ENCODE assay signal across 24 cellular contexts in the genomic region with DNA sequence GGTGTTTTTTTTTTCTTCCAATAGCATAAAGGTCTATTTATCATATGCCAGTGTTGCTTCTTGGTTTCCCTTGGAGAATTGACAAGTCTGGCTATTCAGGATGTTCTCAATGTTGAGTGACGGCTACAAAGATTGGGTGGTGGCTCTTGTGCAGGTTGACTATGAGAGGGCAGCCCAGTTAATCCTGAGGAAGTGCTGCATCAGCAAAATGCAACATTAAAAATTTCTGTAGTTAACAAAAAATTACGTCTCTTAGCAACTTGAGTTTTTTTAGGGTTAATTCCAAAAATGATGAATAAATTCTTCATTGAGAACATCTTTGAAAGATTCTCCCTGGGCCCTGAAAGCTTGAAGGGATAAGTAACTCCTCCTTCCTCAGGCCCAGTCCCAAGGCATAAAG.
DNase-seq lines count a peak whose midpoint lies in the region; ATAC-seq, FAIRE-seq and TF ChIP-seq lines count a peak whose summit lies in the region.
"Had no signal": no experiment of that assay in that cellular context is flagged by ENCODE, and none has a peak within 500 bp of the region (broad histone marks: within the 10 kb centered on the region; RNA-seq: fewer than 3 reads in every experiment).

No MANE protein-coding gene starts in this region.

- H3K79me2 ChIP-seq in HepG2 (ENCODE audit: insufficient read depth, low read length) (no peaks in the 10 kb centered on the region), K562 (ENCODE audit: control insufficient read depth, insufficient read depth, low read length) (no peaks in the 10 kb centered on the region)

- no peak for TF ChIP-seq POLR2A in HepG2 (IDR thresholded peaks at IDR 0.05; ENCODE audit: insufficient read depth in 1 of 2, low read depth in 2 of 2, low read length in 2 of 2)
- no peak for TF ChIP-seq POLR2A in right lobe of liver (IDR thresholded peaks at IDR 0.05)
- TF ChIP-seq POLR2A in K562 (conservative IDR thresholded peaks at IDR 0.05): no peak
- no peak for TF ChIP-seq POLR2A in gastroesophageal sphincter (IDR thresholded peaks at IDR 0.05)

- 28% methylated on average over 2 of the region's 2 CpGs for WGBS in HepG2 (ENCODE audit: low lambda C conversion rate)
- 85% methylated on average over 2 of the region's 2 CpGs for WGBS in right lobe of liver (ENCODE audit: insufficient coverage, low coverage, low lambda C conversion rate, missing lambda C conversion rate)
- WGBS in K562 (ENCODE audit: insufficient coverage, low coverage, missing lambda C conversion rate): 0% methylated on average over 2 of the region's 2 CpGs
- WGBS in gastroesophageal sphincter (ENCODE audit: low coverage in 1 of 2), 2 donors: 67 to 79% methylated on average over 1 to 2 of the region's 2 CpGs

- no peak overlapping the region for H3K4me3 ChIP-seq in HepG2 (replicated peaks in 1 of 3; ENCODE audit: insufficient read depth in 1 of 3, low read depth in 2 of 3, low read length in 3 of 3)
- H3K4me3 ChIP-seq in right lobe of liver: no peak overlapping the region
- no peak overlapping the region for H3K4me3 ChIP-seq in K562
- no peak overlapping the region for H3K4me3 ChIP-seq in gastroesophageal sphincter
- H3K4me3 ChIP-seq: BLaER1, GM12878 had no signal

- TF ChIP-seq EP300 in HepG2 (IDR thresholded peaks at IDR 0.05; ENCODE audit: low read depth in 2 of 2, low read length in 2 of 2) (no peak), HepG2 (CRISPR knock-in tag; IDR thresholded peaks at IDR 0.05; ENCODE audit: borderline replicate concordance) (no peak), K562 (IDR thresholded peaks at IDR 0.05; ENCODE audit: low read length) (no peak), gastroesophageal sphincter (IDR thresholded peaks at IDR 0.05) (no peak)

- intact Hi-C loops in HepG2 (cut with micrococcal nuclease; ENCODE audit: unreplicated experiment): no loop called here
- intact Hi-C loops in right lobe of liver (cut with DNase I): no loop called here
- intact Hi-C loops in K562 (cut with micrococcal nuclease): no loop called here

- H3K27me3 ChIP-seq in HepG2 (ENCODE audit: control insufficient read depth in 1 of 2, insufficient read depth in 2 of 2, low read length in 2 of 2) (no peaks in the 10 kb centered on the region; a peak in 2 of 5 replicates), right lobe of liver (no peaks in the 10 kb centered on the region), K562 (ENCODE audit: control insufficient read depth in 2 of 2, insufficient read depth in 2 of 2, low read length in 2 of 2) (peaks cover 0 to 7% of the 10 kb centered on the region in 2 experiments; a peak in 3 of 5 replicates), gastroesophageal sphincter (peaks cover 4% of the 10 kb centered on the region)
- H3K27me3 ChIP-seq: BE2C, BLaER1 had no signal

- H3K27ac ChIP-seq in HepG2 (ENCODE audit: extremely low read length, insufficient read depth, low read length) (no peak overlapping the region), right lobe of liver (no peak overlapping the region), K562 (ENCODE audit: extremely low read depth, low read depth, low read length) (no peak overlapping the region), gastroesophageal sphincter (no peak overlapping the region)
- H3K27ac ChIP-seq: 22Rv1, BLaER1 had no signal

- FAIRE-seq in HepG2 (lab: Jason Lieb, UNC) (no peak), K562 (lab: Jason Lieb, UNC) (no peak)
- FAIRE-seq: GM12878, GM12892, GM18507 had no signal

- POLR2A ChIA-PET in HepG2 (lab: Yijun Ruan, JAX) (no interaction called here), K562 (lab: Yijun Ruan, JAX) (interaction anchor here (0.7 kb wide), 1 partner anchor 502 kb away, joined by 3 read pairs; no protein-coding TSS in a partner anchor)

- no peak overlapping the region for H3K4me2 ChIP-seq in HepG2 (ENCODE audit: low read depth, low read length)
- no peak overlapping the region for H3K4me2 ChIP-seq in K562 (ENCODE audit: insufficient read depth, low read length)
- H3K4me2 ChIP-seq: BLaER1 had no signal

- H2AFZ ChIP-seq in HepG2 (ENCODE audit: low read length) (no peak overlapping the region), K562 (ENCODE audit: low read depth, low read length) (no peak overlapping the region)

- no peaks in the 10 kb centered on the region for H3K9me1 ChIP-seq in K562 (ENCODE audit: control insufficient read depth, insufficient read depth, low read length)

- TF ChIP-seq RAD21 in HepG2 (CRISPR knock-in tag; IDR thresholded peaks at IDR 0.05) (no peak), K562 (CRISPR knock-in tag; conservative IDR thresholded peaks at IDR 0.05 in 1 of 2, IDR thresholded peaks at IDR 0.05 in 1 of 2) (no peak)

- H3K9ac ChIP-seq in HepG2 (ENCODE audit: insufficient read depth, low read depth, low read length) (no peak overlapping the region), K562 (ENCODE audit: insufficient read depth in 1 of 2, low read depth in 2 of 2, low read length in 2 of 2) (no peak overlapping the region)
- H3K9ac ChIP-seq: BLaER1 had no signal

- in situ Hi-C loops in HepG2 (cut with HindIII; ENCODE audit: extremely low pct_ligation_motif_present, low pct_unique_long_range_greater_than_20kb): no loop called here
- in situ Hi-C loops in K562 (cut with MboI): no loop called here

- no peak for DNase-seq in HepG2 (ENCODE audit: low spot score)
- no peak for DNase-seq in right lobe of liver
- no peak for DNase-seq in K562 (ENCODE audit: extremely low read depth in 1 of 4, low spot score in 3 of 4)
- DNase-seq: ACHN; BE2C; C1 segment of cervical spinal cord; CD4-positive, alpha-beta memory T cell; CD4-positive, CD25-positive, alpha-beta regulatory T cell; CD8-positive, alpha-beta memory T cell; COR-L47; DMS 273 treated with DMSO at 0.1 percent for 48 hours; DMS153; DMS53; DMS79; DND-41; EL; GDM1 had no signal

- BruUV-seq in HepG2 (replicated peaks; lab: Mats Ljungman, UMichigan): no TSS peak
- no TSS peak for BruUV-seq in K562 (replicated peaks; lab: Mats Ljungman, UMichigan)

- no peak for ATAC-seq in HepG2
- ATAC-seq in right lobe of liver: no peak
- ATAC-seq in K562: no peak
- no peak for ATAC-seq in HG02759 (IDR thresholded peaks at IDR 0.05; ENCODE audit: unreplicated experiment)
- no peak for ATAC-seq in gastroesophageal sphincter
- ATAC-seq: GM12878 had no signal

- no peak for TF ChIP-seq CTCF in HepG2 (CRISPR knock-in tag; IDR thresholded peaks at IDR 0.05)
- TF ChIP-seq CTCF in right lobe of liver (IDR thresholded peaks at IDR 0.05): no peak
- TF ChIP-seq CTCF in K562 (IDR thresholded peaks at IDR 0.05 in 2 of 3, conservative IDR thresholded peaks at IDR 0.05 in 1 of 3; ENCODE audit: insufficient read depth in 2 of 3, low read depth in 1 of 3, low read length in 3 of 3): no peak
- no peak for TF ChIP-seq CTCF in gastroesophageal sphincter (IDR thresholded peaks at IDR 0.05)

- CTCF ChIA-PET in HepG2 (lab: Yijun Ruan, JAX; ENCODE audit: low intra/inter-chr PET ratio, low total read pairs): no interaction called here
- CTCF ChIA-PET in K562 (lab: Yijun Ruan, JAX; ENCODE audit: low intra/inter-chr PET ratio): no interaction called here

- H4K20me1 ChIP-seq in HepG2 (ENCODE audit: insufficient read depth, low read length): no peaks in the 10 kb centered on the region
- H4K20me1 ChIP-seq in K562 (replicated peaks; ENCODE audit: control insufficient read depth, insufficient read depth, low read length): no peaks in the 10 kb centered on the region
- H4K20me1 ChIP-seq: BLaER1 had no signal

- H3K9me3 ChIP-seq in HepG2 (ENCODE audit: low read length): no peaks in the 10 kb centered on the region
- no peaks in the 10 kb centered on the region for H3K9me3 ChIP-seq in right lobe of liver
- H3K9me3 ChIP-seq in K562 (replicated peaks; ENCODE audit: control insufficient read depth, insufficient read depth, low read depth, low read length): no peaks in the 10 kb centered on the region
- peaks cover 0 to 4% (median 0%) of the 10 kb centered on the region in 3 donors for H3K9me3 ChIP-seq in gastroesophageal sphincter
- H3K9me3 ChIP-seq: BE2C, BLaER1 had no signal

- H3K4me1 ChIP-seq in HepG2 (ENCODE audit: insufficient read depth, low read length) (no peaks in the 10 kb centered on the region), right lobe of liver (no peaks in the 10 kb centered on the region), K562 (replicated peaks in 1 of 2; ENCODE audit: control insufficient read depth in 2 of 2, insufficient read depth in 2 of 2, low read length in 2 of 2) (no peaks in the 10 kb centered on the region), gastroesophageal sphincter (no peaks in the 10 kb centered on the region)
- H3K4me1 ChIP-seq: BE2C, BLaER1 had no signal

- H3K36me3 ChIP-seq in HepG2 (replicated peaks in 1 of 2; ENCODE audit: control insufficient read depth in 1 of 2, insufficient read depth in 2 of 2, low read length in 2 of 2) (no peaks in the 10 kb centered on the region), right lobe of liver (no peaks in the 10 kb centered on the region), K562 (ENCODE audit: control insufficient read depth, insufficient read depth, low read length) (no peaks in the 10 kb centered on the region), gastroesophageal sphincter (no peaks in the 10 kb centered on the region)
- H3K36me3 ChIP-seq: BE2C, BLaER1 had no signal

TF ChIP-seq in HepG2, 621 proteins besides CTCF, POLR2A, EP300 and RAD21 (continues in another document):
- TF ChIP-seq ZNF782 (CRISPR knock-in tag; IDR thresholded peaks at IDR 0.05; ENCODE audit: borderline replicate concordance) (no peak), GABPA (IDR thresholded peaks at IDR 0.05; ENCODE audit: low read depth, low read length) (no peak), GABPA (CRISPR knock-in tag; IDR thresholded peaks at IDR 0.05; ENCODE audit: low read depth) (no peak), MAFK (conservative IDR thresholded peaks at IDR 0.05 in 1 of 2, IDR thresholded peaks at IDR 0.05 in 1 of 2; ENCODE audit: low read length in 2 of 2) (peak; percentile 92 to 96), MAFF (IDR thresholded peaks at IDR 0.05; ENCODE audit: low read depth, low read length) (peak; percentile 95), ZNF3 (CRISPR knock-in tag; IDR thresholded peaks at IDR 0.05) (no peak)

TF ChIP-seq in K562, 482 proteins besides CTCF, POLR2A, EP300 and RAD21 (continues in another document):
- TF ChIP-seq KDM1A (IDR thresholded peaks at IDR 0.05) (no peak), EP400 (IDR thresholded peaks at IDR 0.05) (no peak), MAFK (IDR thresholded peaks at IDR 0.05; ENCODE audit: low read length) (peak; percentile 84), ZNF316 (IDR thresholded peaks at IDR 0.05) (peak; percentile 82), SMAD4 (CRISPR knock-in tag; conservative IDR thresholded peaks at IDR 0.05) (no peak), MAFG (tag; conservative IDR thresholded peaks at IDR 0.05) (peak; percentile 71)
